2 cellular contexts compared by ENCODE assay signal in the genomic region with DNA sequence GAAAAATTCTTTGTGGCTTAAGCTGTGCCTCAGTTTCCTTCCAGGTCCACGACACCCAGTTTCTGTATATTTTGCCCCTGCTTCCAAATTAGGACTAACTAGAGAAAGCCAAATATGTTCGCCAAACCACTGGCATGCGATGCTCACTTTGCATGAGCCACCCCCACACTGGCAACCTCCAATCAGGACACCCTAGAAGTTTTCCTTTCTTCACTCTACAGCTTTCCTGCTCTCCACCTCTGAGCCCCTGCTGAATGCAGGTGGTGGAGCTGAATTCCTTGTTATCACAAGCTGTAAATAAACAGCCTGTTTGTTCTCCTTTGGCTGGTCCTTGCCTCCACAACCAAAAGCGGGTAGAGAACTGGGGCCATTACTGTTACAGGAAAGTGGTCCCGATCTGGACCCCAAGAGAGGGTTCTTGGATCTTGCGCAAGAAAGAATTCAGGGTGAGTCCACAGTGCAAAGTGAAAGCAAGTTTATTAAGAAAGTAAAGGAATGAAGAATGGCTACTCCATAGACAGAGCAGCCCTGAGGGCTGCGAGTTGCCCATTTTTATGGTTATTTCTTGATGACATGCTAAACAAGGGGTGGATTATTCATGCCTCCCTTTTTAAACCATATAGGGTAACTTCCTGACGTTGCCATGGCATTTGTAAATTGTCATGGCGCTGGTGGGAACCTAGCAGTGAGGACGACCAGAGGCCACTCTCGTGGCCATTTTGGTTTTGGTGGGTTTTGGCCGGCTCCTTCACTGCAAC. TPM values are rescaled to one million over a fixed set of nuclear protein-coding genes. Genes with fewer than 3 reads are reported as not detected.
"Had no signal": no experiment of that assay in that cellular context is flagged by ENCODE, and none has a peak within 500 bp of the region (broad histone marks: within the 10 kb centered on the region; RNA-seq: fewer than 3 reads in every experiment).

No MANE protein-coding gene starts in this region.

RNA-seq across cellular contexts. Expression of a gene that starts 20.9 kb away (rescaled TPM):
- total RNA-seq: left ventricle myocardium superior, thoracic aorta had no signal
